1 cellular context compared by ENCODE assay signal in genomic region chr21:34888569-34889286, GRCh38.
A peak's percentile ranks its signal among the peaks of the same experiment; 100 is the strongest.
TF ChIP-seq lines count a peak whose summit lies in the region.

No MANE protein-coding gene starts in this region.

TF ChIP-seq in K562, 482 proteins besides CTCF, POLR2A, EP300 and RAD21 (continued from another document and continues in another):
- TF ChIP-seq ZNF609 (CRISPR knock-in tag; IDR thresholded peaks at IDR 0.05; ENCODE audit: borderline replicate concordance) (no peak), NCOA1 (IDR thresholded peaks at IDR 0.05; ENCODE audit: low read depth) (no peak), ZNF707 (CRISPR knock-in tag; conservative IDR thresholded peaks at IDR 0.05) (0 out of 2 replicates have a peak, but pooled peaks have one; percentile 46), HMGN3 (IDR thresholded peaks at IDR 0.05; ENCODE audit: borderline replicate concordance, extremely low read depth, insufficient read length, low read depth, low read length) (peak; percentile 75), NCOA2 (IDR thresholded peaks at IDR 0.05; ENCODE audit: partially characterized antibody in 2 of 2) (no peak), GTF2F1 (IDR thresholded peaks at IDR 0.05; ENCODE audit: low read depth, low read length) (peak; percentile 90), CBFB (CRISPR knock-in tag; IDR thresholded peaks at IDR 0.05) (no peak), IRF1 (CRISPR knock-in tag; IDR thresholded peaks at IDR 0.05; ENCODE audit: borderline replicate concordance) (no peak), BRD9 (IDR thresholded peaks at IDR 0.05; ENCODE audit: low read depth, partially characterized antibody) (no peak), NFXL1 (CRISPR knock-in tag; IDR thresholded peaks at IDR 0.05) (no peak), ZFP30 (CRISPR knock-in tag; IDR thresholded peaks at IDR 0.05; ENCODE audit: borderline replicate concordance) (0 out of 2 replicates have a peak, but pooled peaks have one; percentile 36), KAT2B (IDR thresholded peaks at IDR 0.05; ENCODE audit: low read depth, low read length) (no peak), ATF7 (IDR thresholded peaks at IDR 0.05) (peak; percentile 70), TEAD2 (tag; IDR thresholded peaks at IDR 0.05) (no peak), NKRF (IDR thresholded peaks at IDR 0.05; ENCODE audit: borderline replicate concordance) (no peak), TFAM (CRISPR knock-in tag; conservative IDR thresholded peaks at IDR 0.05) (no peak), RBFOX2 (IDR thresholded peaks at IDR 0.05; ENCODE audit: low read depth, low read length) (peak; percentile 98), ZFPM2 (CRISPR knock-in tag; IDR thresholded peaks at IDR 0.05) (no peak), ZNF212 (CRISPR knock-in tag; IDR thresholded peaks at IDR 0.05) (no peak), DNMT1 (IDR thresholded peaks at IDR 0.05) (no peak), SAFB (IDR thresholded peaks at IDR 0.05; ENCODE audit: borderline replicate concordance, low read depth, low read length) (0 out of 2 replicates have a peak, but pooled peaks have one; percentile 22), MYBL2 (IDR thresholded peaks at IDR 0.05; ENCODE audit: low read depth) (no peak), MYBL2 (CRISPR knock-in tag; IDR thresholded peaks at IDR 0.05; ENCODE audit: borderline replicate concordance) (no peak), POLR2G (IDR thresholded peaks at IDR 0.05; ENCODE audit: low read depth, low read length) (peak; percentile 100), NR4A1 (CRISPR knock-in tag; IDR thresholded peaks at IDR 0.05) (no peak), NR4A1 (tag; IDR thresholded peaks at IDR 0.05) (no peak), NR2C2 (CRISPR knock-in tag; IDR thresholded peaks at IDR 0.05) (no peak), NR2C2 (tag; IDR thresholded peaks at IDR 0.05) (0 out of 2 replicates have a peak, but pooled peaks have one; percentile 10), JUNB (CRISPR knock-in tag; conservative IDR thresholded peaks at IDR 0.05) (no peak), RREB1 (CRISPR knock-in tag; IDR thresholded peaks at IDR 0.05) (0 out of 2 replicates have a peak, but pooled peaks have one; percentile 5), GTF2B (IDR thresholded peaks at IDR 0.05; ENCODE audit: extremely low read depth, insufficient read length) (peak; percentile 72), ZFP1 (CRISPR knock-in tag; IDR thresholded peaks at IDR 0.05) (0 out of 2 replicates have a peak, but pooled peaks have one; percentile 17), E2F4 (CRISPR knock-in tag; IDR thresholded peaks at IDR 0.05; ENCODE audit: low read depth) (no peak), ZBTB49 (CRISPR knock-in tag; IDR thresholded peaks at IDR 0.05; ENCODE audit: borderline replicate concordance) (no peak), ZNF75A (CRISPR knock-in tag; IDR thresholded peaks at IDR 0.05) (no peak), REST (CRISPR knock-in tag; IDR thresholded peaks at IDR 0.05; ENCODE audit: low read depth) (peak; percentile 17; the same call in 1 of the 2 replicates), PTBP1 (IDR thresholded peaks at IDR 0.05; ENCODE audit: low read depth, low read length) (no peak)
